Comparison of ENCODE assay signal across 9 cellular contexts in the genomic region with DNA sequence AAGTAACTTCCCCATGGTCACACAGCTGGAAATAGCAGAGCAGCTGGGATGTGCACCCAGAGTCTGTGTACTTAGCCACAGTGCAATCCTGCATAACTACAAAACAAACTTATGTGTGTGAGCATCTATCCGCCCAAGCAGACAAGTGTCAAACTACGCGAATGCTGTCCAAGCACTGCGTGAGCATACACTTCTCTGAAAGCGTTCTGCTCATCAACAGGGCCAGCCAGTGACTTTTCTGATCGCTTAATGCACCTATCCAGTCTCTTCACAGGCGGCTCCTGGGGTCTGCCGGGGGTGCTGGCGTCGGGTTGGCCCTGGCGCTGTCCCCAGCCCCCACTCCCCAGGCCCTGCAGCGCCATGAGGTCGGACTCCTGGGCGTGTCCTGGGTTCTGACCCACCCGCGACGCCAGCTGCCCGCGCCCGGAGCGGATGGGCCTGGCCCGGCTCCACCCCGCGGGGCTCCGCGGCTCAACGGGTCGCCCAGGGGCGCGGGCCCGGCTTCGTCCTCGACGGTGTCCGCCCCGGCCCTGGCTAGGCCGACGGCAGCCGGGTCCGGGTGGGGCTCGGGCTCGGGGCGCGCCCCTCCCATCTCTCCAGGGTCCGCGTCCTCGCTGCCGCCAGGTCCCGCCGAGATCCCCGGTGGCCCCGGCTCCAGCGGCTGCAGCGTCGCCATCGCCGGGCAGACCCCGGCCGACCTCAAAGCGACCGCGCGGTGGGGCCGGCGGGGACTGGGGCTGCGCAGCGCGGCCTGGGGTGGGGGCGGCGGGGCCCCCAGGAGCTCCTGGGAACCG. TPM values are rescaled to one million over a fixed set of nuclear protein-coding genes. Genes with fewer than 3 reads are reported as not detected.
DNase-seq lines count a peak whose midpoint lies in the region; ATAC-seq, FAIRE-seq and TF ChIP-seq lines count a peak whose summit lies in the region.
"Had no signal": no experiment of that assay in that cellular context is flagged by ENCODE, and none has a peak within 500 bp of the region (broad histone marks: within the 10 kb centered on the region; RNA-seq: fewer than 3 reads in every experiment).

No MANE protein-coding gene starts in this region.

- no TSS peak for BruUV-seq in Calu3 (replicated peaks; lab: Mats Ljungman, UMichigan)
- no TSS peak for BruUV-seq in GM12878 (replicated peaks; lab: Mats Ljungman, UMichigan)

- RAD21 ChIA-PET in GM12878 (lab: Charles Lee; ENCODE audit: unreplicated experiment), result no interaction called here

- peaks cover 29% of the 10 kb centered on the region for H3K79me2 ChIP-seq in GM12878 (ENCODE audit: control insufficient read depth, insufficient read depth, low read length)

- TF ChIP-seq EP300 in GM12878 (IDR thresholded peaks at IDR 0.05; ENCODE audit: borderline replicate concordance in 1 of 2, control insufficient read depth in 1 of 2, low read depth in 2 of 2, low read length in 2 of 2), result no peak

- in situ Hi-C loops in GM12878 (cut with MboI), result no loop called here

- TF ChIP-seq POLR2A in GM12878 (IDR thresholded peaks at IDR 0.05; ENCODE audit: low read depth, low read length), result no peak

- DNase-seq in Calu3 (no peak), GM12878 (ENCODE audit: low read depth, low spot score) (no peak), iPS-NIHi7 (ENCODE audit: extremely low spot score) (peak; percentile 49), cerebellar cortex (ENCODE audit: low spot score) (no peak), RCC 7860 (ENCODE audit: low spot score) (no peak), NOMO-1 treated with dmso at 0.1 percent for 144 hours (lab: John Stamatoyannopoulos, UW; ENCODE audit: unreplicated experiment) (no peak)
- no peak for DNase-seq in stimulated activated effector memory CD8-positive, alpha-beta T cell treated with anti-CD3 and anti-CD28 coated beads, Interleukin-12 subunit alpha, Interleukin-12 subunit beta, amount 100 ng/mL, for 72 hours (ENCODE audit: low spot score in 2 of 2)

- peak overlapping the region; percentile 91; the same call in 1 of the 2 replicates for H3K27ac ChIP-seq in GM12878 (ENCODE audit: control insufficient read depth, insufficient read depth)

- H3K36me3 Mint-ChIP-seq in Calu3 (ENCODE audit: insufficient read depth, unreplicated experiment), result peaks cover 35% of the 10 kb centered on the region
- H3K36me3 Mint-ChIP-seq in stimulated activated effector memory CD8-positive, alpha-beta T cell treated with anti-CD3 and anti-CD28 coated beads, Interleukin-12 subunit alpha, Interleukin-12 subunit beta, amount 100 ng/mL, for 72 hours, result peaks cover 38% of the 10 kb centered on the region

- no peak for TF ChIP-seq CTCF in Calu3 (IDR thresholded peaks at IDR 0.05; ENCODE audit: unreplicated experiment)
- TF ChIP-seq CTCF in GM12878 (IDR thresholded peaks at IDR 0.05 in 2 of 3, conservative IDR thresholded peaks at IDR 0.05 in 1 of 3; ENCODE audit: control insufficient read depth in 2 of 3, extremely low read depth in 1 of 3, insufficient read depth in 1 of 3, low read depth in 3 of 3, low read length in 3 of 3), result no peak

- H3K4me3 Mint-ChIP-seq in Calu3 (ENCODE audit: low read depth, unreplicated experiment), result peak overlapping the region; percentile 96
- H3K4me3 Mint-ChIP-seq in stimulated activated effector memory CD8-positive, alpha-beta T cell treated with anti-CD3 and anti-CD28 coated beads, Interleukin-12 subunit alpha, Interleukin-12 subunit beta, amount 100 ng/mL, for 72 hours, result peak overlapping the region; percentile 98

- no peaks in the 10 kb centered on the region for H3K27me3 Mint-ChIP-seq in Calu3 (ENCODE audit: unreplicated experiment)

- H3K4me1 ChIP-seq in GM12878 (ENCODE audit: control insufficient read depth, insufficient read depth, low read length), result no peaks in the 10 kb centered on the region

- H3K27me3 ChIP-seq in GM12878 (replicated peaks in 1 of 2; ENCODE audit: control insufficient read depth in 2 of 2, insufficient read depth in 2 of 2, low read length in 1 of 2), result no peaks in the 10 kb centered on the region

- no peak for TF ChIP-seq RAD21 in GM12878 (IDR thresholded peaks at IDR 0.05; ENCODE audit: insufficient read depth, low read depth, low read length)

- intact Hi-C loops in Calu3 (cut with micrococcal nuclease; ENCODE audit: unreplicated experiment) (no loop called here), GM12878 (cut with micrococcal nuclease; ENCODE audit: unreplicated experiment) (loop anchor here (5.0 kb wide), 1 partner anchor 94 kb away; no protein-coding TSS in a partner anchor)

- H2AFZ ChIP-seq in GM12878 (ENCODE audit: control insufficient read depth, low read depth, low read length), result peak overlapping the region; percentile 87

- H4K20me1 ChIP-seq in GM12878 (ENCODE audit: control insufficient read depth, insufficient read depth), result no peaks in the 10 kb centered on the region

- H3K4me2 ChIP-seq in GM12878 (ENCODE audit: control insufficient read depth, insufficient read depth), result peak overlapping the region; percentile 61

- H3K9me3 Mint-ChIP-seq in Calu3 (ENCODE audit: low read depth, unreplicated experiment), result peaks cover 8% of the 10 kb centered on the region
- H3K9me3 Mint-ChIP-seq in stimulated activated effector memory CD8-positive, alpha-beta T cell treated with anti-CD3 and anti-CD28 coated beads, Interleukin-12 subunit alpha, Interleukin-12 subunit beta, amount 100 ng/mL, for 72 hours, result peaks cover 12% of the 10 kb centered on the region

- ATAC-seq in HG03196 (IDR thresholded peaks at IDR 0.05; ENCODE audit: unreplicated experiment), result peak; percentile 2
- no peak for ATAC-seq in GM12878
- ATAC-seq in stimulated activated effector memory CD8-positive, alpha-beta T cell treated with anti-CD3 and anti-CD28 coated beads, Interleukin-12 subunit alpha, Interleukin-12 subunit beta, amount 100 ng/mL, for 72 hours, result no peak
- ATAC-seq: K562 had no signal

- H3K36me3 ChIP-seq in GM12878 (ENCODE audit: control insufficient read depth in 2 of 2, insufficient read depth in 2 of 2, low read length in 1 of 2), result 0 out of 4 replicates have a peak, but pooled peaks cover 0 to 2% of the 10 kb centered on the region in 2 experiments

- H3K4me3 ChIP-seq in GM12878, result peak overlapping the region; percentile 82
- H3K4me3 ChIP-seq: K562 had no signal

- FAIRE-seq in GM12878 (lab: Jason Lieb, UNC), result no peak
- no peak for FAIRE-seq in RCC 7860 (lab: Jason Lieb, UNC)
- FAIRE-seq: K562 had no signal

- peaks cover 18% of the 10 kb centered on the region for H3K9me3 ChIP-seq in GM12878 (replicated peaks; ENCODE audit: control insufficient read depth, insufficient read depth, low read length)

- CTCF ChIA-PET in Calu3 (lab: Charles Lee) (no interaction called here), GM12878 (lab: Yijun Ruan, JAX) (no interaction called here)

- H3K9ac ChIP-seq in GM12878 (ENCODE audit: control insufficient read depth, insufficient read depth, low read length), result peak overlapping the region; percentile 90; the same call in 1 of the 2 replicates

- WGBS in GM12878 (ENCODE audit: insufficient coverage, insufficient replicate concordance, low lambda C conversion rate, missing lambda C conversion rate), result 21% methylated on average over 54 of the region's 71 CpGs

- peaks cover 15% of the 10 kb centered on the region for H3K4me1 Mint-ChIP-seq in Calu3 (ENCODE audit: low read depth, unreplicated experiment)
- peaks cover 32% of the 10 kb centered on the region for H3K4me1 Mint-ChIP-seq in stimulated activated effector memory CD8-positive, alpha-beta T cell treated with anti-CD3 and anti-CD28 coated beads, Interleukin-12 subunit alpha, Interleukin-12 subunit beta, amount 100 ng/mL, for 72 hours

- POLR2A ChIA-PET in GM12878 (lab: Charles Lee), result no interaction called here

- SMC1A ChIA-PET in GM12878 (lab: Charles Lee; ENCODE audit: uncharacterized antibody, unreplicated experiment), result no interaction called here

- no peak overlapping the region for H3K27ac Mint-ChIP-seq in Calu3 (ENCODE audit: unreplicated experiment)
- H3K27ac Mint-ChIP-seq in stimulated activated effector memory CD8-positive, alpha-beta T cell treated with anti-CD3 and anti-CD28 coated beads, Interleukin-12 subunit alpha, Interleukin-12 subunit beta, amount 100 ng/mL, for 72 hours, result peak overlapping the region; percentile 99

RNA-seq across cellular contexts. Expression of a gene that starts 1.3 kb away (rescaled TPM):
- total RNA-seq in Calu3 (2022) (18.0 and 18.1 TPM in 2 replicates), GM12878 (2014; rRNA removed) (16.5 and 22.9 TPM in 2 replicates), GM12878 (2014; rRNA removed; fragmentation: Illumina TruSeq; extraction: Trizol) (25.1 and 25.2 TPM in 2 replicates), GM12878 (2021) (16.0 and 16.7 TPM in 2 replicates)
- total RNA-seq in GM12878 (2013; cell fraction: nucleolus; rRNA removed), result 130 and 142 TPM in 2 replicates
- 4.3 TPM for polyA plus RNA-seq in GM12878 (2011; ENCODE audit: low read depth)
- polyA plus RNA-seq in GM12878 (2011; rRNA removed) (6.1 and 10.2 TPM in 2 replicates), GM12878 (2014; fragmentation: Illumina TruSeq; extraction: Trizol) (15.5 and 19.0 TPM in 2 replicates), GM12878 (2014; fragmentation: Nextera tagmentation; extraction: Ambion mirVana) (1 to 10 TPM; 3.9 to 5.4 TPM), GM12878 (2014; rRNA removed) (9.9 and 10.1 TPM in 2 replicates), GM12878 (2016; fragmentation: Nextera tagmentation; extraction: Ambion mirVana) (10 to 100 TPM in 1 of 2 experiments, 1 to 10 TPM in 1; 7.5 to 11.1 TPM)
- 3.0 TPM in 2 replicates for polyA plus RNA-seq in GM12878 (2011; cell fraction: cytosol; rRNA removed)
- 6.2 and 7.0 TPM in 2 replicates for polyA plus RNA-seq in GM12878 (2011; cell fraction: nucleus; rRNA removed)
- polyA plus RNA-seq in GM12878 (2012), result 9.6 and 11.5 TPM in 2 replicates
- 6.7 and 6.8 TPM in 2 replicates for polyA minus RNA-seq in GM12878 (2011; rRNA and poly(A)+ RNA removed)
- polyA minus RNA-seq in GM12878 (2011; cell fraction: cytosol; rRNA and poly(A)+ RNA removed), result 2.4 and 4.9 TPM in 2 replicates
- 6.4 and 9.0 TPM in 2 replicates for polyA minus RNA-seq in GM12878 (2011; cell fraction: nucleus; rRNA and poly(A)+ RNA removed)
- polyA plus RNA-seq: K562 had no signal

RNA-seq across cellular contexts. Expression of a gene that starts 31.0 kb away (rescaled TPM):
- total RNA-seq in Calu3 (2022) (not detected in 2 replicates), GM12878 (2014; rRNA removed) (not detected in 2 replicates), GM12878 (2014; rRNA removed; fragmentation: Illumina TruSeq; extraction: Trizol) (not detected in 2 replicates), GM12878 (2021) (not detected in 2 replicates)
- total RNA-seq in GM12878 (2013; cell fraction: nucleolus; rRNA removed), result not detected in 2 replicates
- polyA plus RNA-seq in GM12878 (2011; ENCODE audit: low read depth), result 0.10 TPM
- polyA plus RNA-seq in GM12878 (2011; rRNA removed) (not detected in 2 replicates), GM12878 (2014; fragmentation: Illumina TruSeq; extraction: Trizol) (not detected in 2 replicates), GM12878 (2014; fragmentation: Nextera tagmentation; extraction: Ambion mirVana) (not detected), GM12878 (2014; rRNA removed) (not detected in 2 replicates), GM12878 (2016; fragmentation: Nextera tagmentation; extraction: Ambion mirVana) (not detected)
- polyA plus RNA-seq in GM12878 (2011; cell fraction: cytosol; rRNA removed), result not detected in 2 replicates
- not detected in 2 replicates for polyA plus RNA-seq in GM12878 (2011; cell fraction: nucleus; rRNA removed)
- not detected in 2 replicates for polyA plus RNA-seq in GM12878 (2012)
- polyA minus RNA-seq in GM12878 (2011; rRNA and poly(A)+ RNA removed), result not detected in 2 replicates
- not detected in 2 replicates for polyA minus RNA-seq in GM12878 (2011; cell fraction: cytosol; rRNA and poly(A)+ RNA removed)
- not detected in 2 replicates for polyA minus RNA-seq in GM12878 (2011; cell fraction: nucleus; rRNA and poly(A)+ RNA removed)
